ENCODE assay signal across 24 cellular contexts in the genomic region with DNA sequence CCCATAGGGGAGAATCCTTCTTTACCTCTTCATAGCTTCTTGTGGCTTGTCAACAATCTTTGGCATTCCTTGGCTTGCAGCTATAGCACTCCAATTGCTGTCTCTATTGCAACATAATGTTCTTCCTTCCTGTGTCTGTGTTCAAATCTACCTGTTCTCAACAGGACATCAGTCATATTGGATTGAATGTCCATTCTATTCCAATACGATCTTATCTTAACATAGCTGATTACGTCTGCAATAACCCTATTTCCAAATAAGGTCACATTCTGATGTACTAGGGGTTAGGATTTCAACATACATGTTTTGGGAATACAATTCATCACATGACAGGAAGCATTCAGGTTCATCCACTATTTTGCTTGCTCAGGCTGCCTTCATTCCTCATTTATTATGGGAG.
"Had no signal": no experiment of that assay in that cellular context is flagged by ENCODE, and none has a peak within 500 bp of the region (broad histone marks: within the 10 kb centered on the region; RNA-seq: fewer than 3 reads in every experiment).

No MANE protein-coding gene starts in this region.

- H3K36me3 Mint-ChIP-seq: activated naive CD8-positive, alpha-beta T cell treated with anti-CD3 and anti-CD28 coated beads, Interleukin-2, amount 10 ng/mL, durations not matched to agents 7 days and 5 days had no signal

- H3K27me3 Mint-ChIP-seq: activated naive CD8-positive, alpha-beta T cell treated with anti-CD3 and anti-CD28 coated beads, Interleukin-2, amount 10 ng/mL, durations not matched to agents 7 days and 5 days had no signal

- H3K27ac Mint-ChIP-seq: activated CD8-positive, alpha-beta T cell treated with anti-CD3 and anti-CD28 coated beads for 36 hours; activated naive CD8-positive, alpha-beta T cell treated with anti-CD3 and anti-CD28 coated beads, Interleukin-2, amount 10 ng/mL, durations not matched to agents 7 days and 5 days had no signal

- H3K4me1 Mint-ChIP-seq: activated naive CD8-positive, alpha-beta T cell treated with anti-CD3 and anti-CD28 coated beads, Interleukin-2, amount 10 ng/mL, durations not matched to agents 7 days and 5 days had no signal

- H3K27me3 ChIP-seq: adrenal gland, SJCRH30 had no signal

- H3K4me3 Mint-ChIP-seq: activated CD8-positive, alpha-beta T cell treated with anti-CD3 and anti-CD28 coated beads for 36 hours; activated naive CD8-positive, alpha-beta T cell treated with anti-CD3 and anti-CD28 coated beads, Interleukin-2, amount 10 ng/mL, durations not matched to agents 7 days and 5 days had no signal

- H3K4me3 ChIP-seq: adrenal gland, SJCRH30 had no signal

- H3K4me2 ChIP-seq: SK-N-SH had no signal

- H3K36me3 ChIP-seq: adrenal gland, SJCRH30, WERI-Rb-1 had no signal

- H3K9me3 Mint-ChIP-seq: activated CD8-positive, alpha-beta T cell treated with anti-CD3 and anti-CD28 coated beads for 36 hours had no signal

- DNase-seq: activated CD4-positive, alpha-beta T cell treated with anti-CD3 and anti-CD28 coated beads for 4 hours; activated CD8-positive, alpha-beta memory T cell treated with anti-CD3 and anti-CD28 coated beads, Interleukin-2, amount 50 U/mL, for 4 hours; activated CD8-positive, alpha-beta T cell treated with anti-CD3 and anti-CD28 coated beads for 36 hours; activated naive CD4-positive, alpha-beta T cell treated with anti-CD3 and anti-CD28 coated beads, Interleukin-2, amount 50 U/mL, for 16 hours; activated naive CD8-positive, alpha-beta T cell treated with anti-CD3 and anti-CD28 coated beads, Interleukin-2, amount 10 ng/mL, durations not matched to agents 7 days and 5 days; adrenal gland; anterior cingulate cortex; caudate nucleus; Karpas-422; NCI-H1105 treated with DMSO at 0.1 percent for 48 hours; NCI-H1436 treated with DMSO at 0.1 percent for 48 hours; NCI-H187; NCI-H2081; NCI-H510A treated with DMSO at 0.1 percent for 48 hours; NCI-H69; NK-92 treated with Interleukin-12 subunit alpha and Interleukin-12 subunit beta, amount 100 ng/mL, for 24 hours; OCI-M1; Right ventricle myocardium superior; RPMI8226; SJCRH30; SK-N-SH; T-helper 1 cell; WERI-Rb-1 had no signal

- H3K9ac ChIP-seq: SK-N-SH had no signal

- ATAC-seq: activated CD8-positive, alpha-beta T cell treated with anti-CD3 and anti-CD28 coated beads for 36 hours; Panc1 had no signal

- H3K27ac ChIP-seq: adrenal gland, SJCRH30, WERI-Rb-1 had no signal

- H3K9me3 ChIP-seq: adrenal gland, SJCRH30, SK-N-SH had no signal
